Comparison of ENCODE assay signal across 24 cellular contexts in the genomic region with DNA sequence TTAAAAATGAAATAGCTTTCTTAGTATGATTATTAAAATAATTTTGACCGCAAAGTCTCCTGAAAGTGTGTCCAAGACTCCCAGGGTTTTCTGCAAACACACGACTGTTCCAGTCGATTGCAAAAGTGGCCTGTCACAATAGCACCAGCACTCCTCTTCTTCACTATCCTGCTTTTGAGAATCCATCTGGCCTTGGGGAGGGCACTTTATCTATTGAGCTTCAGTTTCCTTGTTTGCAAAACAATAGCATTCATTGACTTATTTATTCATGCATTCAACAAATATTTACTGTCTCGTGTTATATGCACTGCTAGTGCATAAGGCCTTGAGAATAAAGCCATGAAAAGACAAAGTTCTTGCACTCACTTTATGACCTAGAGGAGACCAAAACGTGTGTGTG.
"Had no signal": no experiment of that assay in that cellular context is flagged by ENCODE, and none has a peak within 500 bp of the region (broad histone marks: within the 10 kb centered on the region; RNA-seq: fewer than 3 reads in every experiment).

No MANE protein-coding gene starts in this region.

- H3K4me3 ChIP-seq: body of pancreas, breast epithelium, SJCRH30, SK-N-MC had no signal

- H3K36me3 ChIP-seq: breast epithelium, SJCRH30 had no signal

- H3K27me3 ChIP-seq: body of pancreas, SJCRH30 had no signal

- H3K27ac ChIP-seq: body of pancreas, breast epithelium, KMS-11, SJCRH30, SK-N-MC had no signal

- DNase-seq: activated CD4-positive, alpha-beta T cell treated with anti-CD3 and anti-CD28 coated beads, Interleukin-2, amount 10 ng/mL, durations not matched to agents 24 days and 14 days; activated CD4-positive, alpha-beta T cell treated with anti-CD3 and anti-CD28 coated beads, Interleukin-2, amount 50 U/mL, for 4 hours; activated CD8-positive, alpha-beta T cell treated with anti-CD3 and anti-CD28 coated beads for 36 hours; activated gamma-delta T cell; activated naive CD4-positive, alpha-beta T cell treated with Interleukin-2 at 50 U/mL for 16 hours; activated naive CD8-positive, alpha-beta T cell treated with anti-CD3 and anti-CD28 coated beads, Interleukin-2, amount 10 ng/mL, durations not matched to agents 7 days and 5 days; activated T-cell treated with anti-CD3 and anti-CD28 coated beads, Interleukin-2, amount 50 U/mL, for 24 hours; body of pancreas; NCI-H1092 treated with DMSO at 0.1 percent for 48 hours; NCI-H1417; NCI-H146; NCI-H187 treated with DMSO at 0.1 percent for 48 hours; NCI-H2081; NCI-H2171 treated with DMSO at 0.1 percent for 48 hours; NCI-H2227 treated with DMSO at 0.1 percent for 48 hours; NCI-H446; NCI-H510A treated with DMSO at 0.1 percent for 48 hours; NCI-H526 treated with DMSO at 0.1 percent for 48 hours; SHP77; SJCRH30; T1000 had no signal

- H3K4me1 ChIP-seq: body of pancreas, breast epithelium, SJCRH30 had no signal

- H3K9me3 ChIP-seq: body of pancreas, SJCRH30 had no signal
